ENCODE assay signal across 11 cellular contexts in the genomic region with DNA sequence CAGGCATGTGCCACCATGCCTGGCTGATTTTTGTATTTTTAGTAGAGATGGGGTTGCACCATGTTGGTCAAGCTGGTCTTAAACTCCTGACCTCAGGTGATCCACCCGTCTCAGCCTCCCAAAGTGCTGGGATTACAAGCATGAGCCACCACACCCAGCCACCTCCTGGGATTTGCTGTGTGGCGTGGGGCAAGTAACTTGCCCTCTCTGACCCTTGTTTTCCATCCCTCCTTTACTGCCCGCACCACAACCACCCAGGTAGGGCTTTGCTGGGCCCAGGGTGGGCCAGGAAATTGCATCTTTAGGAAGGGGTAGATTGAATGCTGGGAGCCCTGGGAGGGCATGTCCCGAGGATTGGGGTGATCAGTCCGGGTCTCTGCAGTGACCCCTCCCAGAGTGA. TPM values are rescaled to one million over a fixed set of nuclear protein-coding genes. Genes with fewer than 3 reads are reported as not detected.
"Had no signal": no experiment of that assay in that cellular context is flagged by ENCODE, and none has a peak within 500 bp of the region (broad histone marks: within the 10 kb centered on the region; RNA-seq: fewer than 3 reads in every experiment).

No MANE protein-coding gene starts in this region.

RNA-seq across cellular contexts. Expression of gene B3GNT3, which starts 11.2 kb away (rescaled TPM):
- total RNA-seq: activated CD4-positive, alpha-beta memory T cell treated with anti-CD3 and anti-CD28 coated beads, Interleukin-2, amount 10 ng/mL, durations not matched to agents 7 days and 5 days; chondrocyte; dermis blood vessel endothelial cell; fibroblast of lung; fibroblast of villous mesenchyme; glomerular endothelial cell; heart right ventricle had no signal
- polyA plus RNA-seq: fibroblast of lung, heart right ventricle had no signal

RNA-seq across cellular contexts. Expression of gene INSL3, which starts 37.6 kb away (rescaled TPM):
- total RNA-seq: aorta, body of pancreas, chondrocyte, dermis blood vessel endothelial cell, esophagus muscularis mucosa, fibroblast of lung, fibroblast of villous mesenchyme, gastroesophageal sphincter, glomerular endothelial cell, heart right ventricle had no signal
- polyA plus RNA-seq: aorta, fibroblast of lung had no signal
